ENCODE assay signal across 28 cellular contexts in genomic region chr19:18577365-18577914, GRCh38. TPM values are rescaled to one million over a fixed set of nuclear protein-coding genes. Genes with fewer than 3 reads are reported as not detected.
DNase-seq lines count a peak whose midpoint lies in the region; ATAC-seq and TF ChIP-seq lines count a peak whose summit lies in the region.
"Had no signal": no experiment of that assay in that cellular context is flagged by ENCODE, and none has a peak within 500 bp of the region (broad histone marks: within the 10 kb centered on the region; RNA-seq: fewer than 3 reads in every experiment).

No MANE protein-coding gene starts in this region.

- no peaks in the 10 kb centered on the region for H3K9me3 Mint-ChIP-seq in activated naive CD8-positive, alpha-beta T cell treated with anti-CD3 and anti-CD28 coated beads for 36 hours
- no peaks in the 10 kb centered on the region for H3K9me3 Mint-ChIP-seq in activated naive CD8-positive, alpha-beta T cell treated with anti-CD3 and anti-CD28 coated beads, Interleukin-2, amount 50 U/mL, for 24 hours
- no peaks in the 10 kb centered on the region for H3K9me3 Mint-ChIP-seq in Caco-2 (ENCODE audit: unreplicated experiment)
- H3K9me3 Mint-ChIP-seq: activated CD4-positive, alpha-beta T cell treated with anti-CD3 and anti-CD28 coated beads, Interleukin-2, amount 10 ng/mL, durations not matched to agents 7 days and 5 days; activated naive CD4-positive, alpha-beta T cell treated with anti-CD3 and anti-CD28 coated beads for 36 hours; activated T-cell treated with anti-CD3 and anti-CD28 coated beads, Interleukin-2, amount 50 U/mL, for 4 hours; HFFc6; stimulated activated naive CD8-positive, alpha-beta T cell treated with anti-CD3 and anti-CD28 coated beads, Interleukin-15, Interleukin-2, amounts not matched to agents 100 ng/mL and 50 ng/mL, for 24 hours had no signal

- DNase-seq in activated naive CD8-positive, alpha-beta T cell treated with anti-CD3 and anti-CD28 coated beads for 36 hours, result no peak
- no peak for DNase-seq in activated naive CD8-positive, alpha-beta T cell treated with anti-CD3 and anti-CD28 coated beads, Interleukin-2, amount 50 U/mL, for 24 hours
- DNase-seq in SK-N-MC (ENCODE audit: low read depth, low spot score), result no peak
- DNase-seq in osteoblast (ENCODE audit: insufficient read length, low spot score, missing footprints), result peak; percentile 22
- DNase-seq in Caco-2, result no peak
- DNase-seq: 8988T; activated CD4-positive, alpha-beta T cell treated with anti-CD3 and anti-CD28 coated beads, Interleukin-2, amount 10 ng/mL, durations not matched to agents 7 days and 5 days; activated naive CD4-positive, alpha-beta T cell treated with anti-CD3 and anti-CD28 coated beads for 36 hours; activated T-cell treated with anti-CD3 and anti-CD28 coated beads, Interleukin-2, amount 50 U/mL, for 4 hours; amniotic stem cell; brain microvascular endothelial cell; CD4-positive, CD25-positive, alpha-beta regulatory T cell; HFFc6; mesenchymal stem cell; NCI-H1092 treated with DMSO at 0.1 percent for 48 hours; NCI-H187 treated with DMSO at 0.1 percent for 48 hours; NCI-H526 treated with DMSO at 0.1 percent for 48 hours; nucleus accumbens; Peyer's patch; SIG-M5; SW 1271; T-helper 9 cell; thyroid gland; WERI-Rb-1 had no signal

- no peak overlapping the region for H2AFZ ChIP-seq in osteoblast (ENCODE audit: low read length)

- peaks cover 24% of the 10 kb centered on the region for H4K20me1 ChIP-seq in osteoblast (ENCODE audit: insufficient read depth, low read length)

- peaks cover 11% of the 10 kb centered on the region for H3K4me1 ChIP-seq in osteoblast (ENCODE audit: insufficient read depth, low read length)
- H3K4me1 ChIP-seq in Caco-2, result peaks cover 9% of the 10 kb centered on the region; the same call in 1 of the 2 replicates

- H3K4me3 ChIP-seq in SK-N-MC (no peak overlapping the region), osteoblast (ENCODE audit: insufficient read depth, low read length) (no peak overlapping the region), Caco-2 (ENCODE audit: low read depth, low read length) (no peak overlapping the region)
- H3K4me3 ChIP-seq: Peyer's patch, thyroid gland had no signal

- H3K4me2 ChIP-seq in osteoblast (ENCODE audit: insufficient read depth, low read length), result no peak overlapping the region

- H3K27me3 ChIP-seq in osteoblast (ENCODE audit: insufficient read depth, low read length) (no peaks in the 10 kb centered on the region), Caco-2 (replicated peaks; ENCODE audit: control insufficient read depth, insufficient read depth, low read length) (no peaks in the 10 kb centered on the region)
- H3K27me3 ChIP-seq: brain microvascular endothelial cell, Peyer's patch, thyroid gland had no signal

- H3K79me2 ChIP-seq in osteoblast (ENCODE audit: insufficient read depth, low read length), result peaks cover 17% of the 10 kb centered on the region

- H3K36me3 ChIP-seq in SK-N-MC (ENCODE audit: insufficient read depth, low read length) (peaks cover 47% of the 10 kb centered on the region), osteoblast (ENCODE audit: insufficient read depth, low read length) (peaks cover 46% of the 10 kb centered on the region), Caco-2 (ENCODE audit: control insufficient read depth, insufficient read depth, low read length) (peaks cover 1% of the 10 kb centered on the region; the same call in 1 of the 2 replicates)

- H3K9me3 ChIP-seq in SK-N-MC (ENCODE audit: low read depth, low read length), result no peaks in the 10 kb centered on the region
- H3K9me3 ChIP-seq in osteoblast (ENCODE audit: low read depth, low read length), result no peaks in the 10 kb centered on the region
- no peaks in the 10 kb centered on the region for H3K9me3 ChIP-seq in Caco-2
- H3K9me3 ChIP-seq: Peyer's patch, thyroid gland had no signal

- intact Hi-C loops in Caco-2 (cut with micrococcal nuclease; ENCODE audit: unreplicated experiment), result no loop called here

- POLR2A ChIA-PET in Caco-2 (lab: Charles Lee), result interaction anchor here (1.5 kb wide), 1 partner anchor 12 kb away, joined by 4 read pairs; no protein-coding TSS in a partner anchor

- TF ChIP-seq CTCF in osteoblast (IDR thresholded peaks at IDR 0.05; ENCODE audit: extremely low read depth, low read depth, low read length) (no peak), Caco-2 (IDR thresholded peaks at IDR 0.05; ENCODE audit: insufficient read depth in 1 of 2, low read depth in 1 of 2, low read length in 1 of 2, severe bottlenecking in 1 of 2, unreplicated experiment in 1 of 2) (no peak)

- no peaks in the 10 kb centered on the region for H3K27me3 Mint-ChIP-seq in activated naive CD8-positive, alpha-beta T cell treated with anti-CD3 and anti-CD28 coated beads for 36 hours
- no peaks in the 10 kb centered on the region for H3K27me3 Mint-ChIP-seq in activated naive CD8-positive, alpha-beta T cell treated with anti-CD3 and anti-CD28 coated beads, Interleukin-2, amount 50 U/mL, for 24 hours
- H3K27me3 Mint-ChIP-seq in Caco-2 (ENCODE audit: insufficient read depth, unreplicated experiment), result no peaks in the 10 kb centered on the region
- H3K27me3 Mint-ChIP-seq: activated CD4-positive, alpha-beta T cell treated with anti-CD3 and anti-CD28 coated beads, Interleukin-2, amount 10 ng/mL, durations not matched to agents 7 days and 5 days; stimulated activated naive CD8-positive, alpha-beta T cell treated with anti-CD3 and anti-CD28 coated beads, Interleukin-15, Interleukin-2, amounts not matched to agents 100 ng/mL and 50 ng/mL, for 24 hours had no signal

- ATAC-seq in activated naive CD8-positive, alpha-beta T cell treated with anti-CD3 and anti-CD28 coated beads, Interleukin-2, amount 50 U/mL, for 24 hours, result no peak
- no peak for ATAC-seq in HG02885 (IDR thresholded peaks at IDR 0.05; ENCODE audit: poor library complexity, unreplicated experiment)
- ATAC-seq: activated T-cell treated with anti-CD3 and anti-CD28 coated beads, Interleukin-2, amount 50 U/mL, for 4 hours; left lobe of liver had no signal

- H3K4me3 Mint-ChIP-seq in activated naive CD8-positive, alpha-beta T cell treated with anti-CD3 and anti-CD28 coated beads for 36 hours, result no peak overlapping the region
- H3K4me3 Mint-ChIP-seq in activated naive CD8-positive, alpha-beta T cell treated with anti-CD3 and anti-CD28 coated beads, Interleukin-2, amount 50 U/mL, for 24 hours, result no peak overlapping the region
- H3K4me3 Mint-ChIP-seq in Caco-2 (ENCODE audit: unreplicated experiment), result no peak overlapping the region
- H3K4me3 Mint-ChIP-seq: activated CD4-positive, alpha-beta T cell treated with anti-CD3 and anti-CD28 coated beads, Interleukin-2, amount 10 ng/mL, durations not matched to agents 7 days and 5 days; activated naive CD4-positive, alpha-beta T cell treated with anti-CD3 and anti-CD28 coated beads for 36 hours; activated T-cell treated with anti-CD3 and anti-CD28 coated beads, Interleukin-2, amount 50 U/mL, for 4 hours; HFFc6; stimulated activated naive CD8-positive, alpha-beta T cell treated with anti-CD3 and anti-CD28 coated beads, Interleukin-15, Interleukin-2, amounts not matched to agents 100 ng/mL and 50 ng/mL, for 24 hours had no signal

- no TSS peak for BruUV-seq in Caco-2 (replicated peaks; lab: Mats Ljungman, UMichigan)

- peaks cover 35% of the 10 kb centered on the region for H3K4me1 Mint-ChIP-seq in activated naive CD8-positive, alpha-beta T cell treated with anti-CD3 and anti-CD28 coated beads for 36 hours
- peaks cover 35% of the 10 kb centered on the region for H3K4me1 Mint-ChIP-seq in activated naive CD8-positive, alpha-beta T cell treated with anti-CD3 and anti-CD28 coated beads, Interleukin-2, amount 50 U/mL, for 24 hours
- H3K4me1 Mint-ChIP-seq in Caco-2 (ENCODE audit: low read depth, unreplicated experiment), result peaks cover 8% of the 10 kb centered on the region

- peak overlapping the region; percentile 48 for H3K27ac Mint-ChIP-seq in activated naive CD8-positive, alpha-beta T cell treated with anti-CD3 and anti-CD28 coated beads for 36 hours
- no peak overlapping the region for H3K27ac Mint-ChIP-seq in activated naive CD8-positive, alpha-beta T cell treated with anti-CD3 and anti-CD28 coated beads, Interleukin-2, amount 50 U/mL, for 24 hours
- H3K27ac Mint-ChIP-seq in Caco-2 (ENCODE audit: unreplicated experiment), result no peak overlapping the region
- H3K27ac Mint-ChIP-seq: activated naive CD4-positive, alpha-beta T cell treated with anti-CD3 and anti-CD28 coated beads for 36 hours; CD4-positive, CD25-positive, alpha-beta regulatory T cell; HFFc6; stimulated activated naive CD8-positive, alpha-beta T cell treated with anti-CD3 and anti-CD28 coated beads, Interleukin-15, Interleukin-2, amounts not matched to agents 100 ng/mL and 50 ng/mL, for 24 hours had no signal

- CTCF ChIA-PET in Caco-2 (lab: Charles Lee), result interaction anchor here (0.6 kb wide), 1 partner anchor 314 kb away, joined by 3 read pairs; no protein-coding TSS in a partner anchor

- no peak overlapping the region for H3K9ac ChIP-seq in SK-N-MC (ENCODE audit: insufficient read length)

- peaks cover 39% of the 10 kb centered on the region for H3K36me3 Mint-ChIP-seq in activated naive CD8-positive, alpha-beta T cell treated with anti-CD3 and anti-CD28 coated beads for 36 hours
- peaks cover 50% of the 10 kb centered on the region for H3K36me3 Mint-ChIP-seq in activated naive CD8-positive, alpha-beta T cell treated with anti-CD3 and anti-CD28 coated beads, Interleukin-2, amount 50 U/mL, for 24 hours (ENCODE audit: low read depth)
- H3K36me3 Mint-ChIP-seq in Caco-2 (ENCODE audit: insufficient read depth, unreplicated experiment), result peaks cover 64% of the 10 kb centered on the region

- H3K27ac ChIP-seq in SK-N-MC, result peak overlapping the region; percentile 67; the same call in 1 of the 2 replicates
- no peak overlapping the region for H3K27ac ChIP-seq in osteoblast (ENCODE audit: low read depth, low read length)
- H3K27ac ChIP-seq: brain microvascular endothelial cell, Peyer's patch, thyroid gland, WERI-Rb-1 had no signal

RNA-seq across cellular contexts. Expression of gene UBA52, which starts 5.8 kb away (rescaled TPM):
- 1,000 to 10,000 TPM; 1,816 to 1,826 TPM for total RNA-seq in activated naive CD8-positive, alpha-beta T cell treated with anti-CD3 and anti-CD28 coated beads for 36 hours
- total RNA-seq in osteoblast, result 554 and 556 TPM in 2 replicates
- total RNA-seq in Caco-2 (2022), result 1,276 and 1,389 TPM in 2 replicates

RNA-seq across cellular contexts. Expression of gene REX1BD, which starts 11.2 kb away (rescaled TPM):
- 10 to 100 TPM; 71.6 to 74.7 TPM for total RNA-seq in activated naive CD8-positive, alpha-beta T cell treated with anti-CD3 and anti-CD28 coated beads for 36 hours
- total RNA-seq in osteoblast, result 27.7 and 29.7 TPM in 2 replicates
- total RNA-seq in Caco-2 (2022), result 44.8 and 48.3 TPM in 2 replicates

RNA-seq across cellular contexts. Expression of gene KXD1, which starts 19.8 kb away (rescaled TPM):
- 100 to 1,000 TPM; 116 to 124 TPM for total RNA-seq in activated naive CD8-positive, alpha-beta T cell treated with anti-CD3 and anti-CD28 coated beads for 36 hours
- total RNA-seq in osteoblast, result 92.8 and 104 TPM in 2 replicates
- 77.5 and 80.2 TPM in 2 replicates for total RNA-seq in Caco-2 (2022)

RNA-seq across cellular contexts. Expression of gene CRLF1, which starts 29.2 kb away (rescaled TPM):
- not detected for total RNA-seq in activated naive CD8-positive, alpha-beta T cell treated with anti-CD3 and anti-CD28 coated beads for 36 hours
- total RNA-seq in osteoblast (6.9 and 15.9 TPM in 2 replicates), Caco-2 (2022) (0.61 and 2.6 TPM in 2 replicates)
- total RNA-seq: activated CD4-positive, alpha-beta T cell treated with anti-CD3 and anti-CD28 coated beads, Interleukin-2, amount 10 ng/mL, durations not matched to agents 7 days and 5 days; activated naive CD4-positive, alpha-beta T cell treated with anti-CD3 and anti-CD28 coated beads for 36 hours; CD4-positive, CD25-positive, alpha-beta regulatory T cell; glomerular endothelial cell had no signal

RNA-seq across cellular contexts. Expression of gene FKBP8, which starts 34.1 kb away (rescaled TPM):
- 100 to 1,000 TPM; 168 to 170 TPM for total RNA-seq in activated naive CD8-positive, alpha-beta T cell treated with anti-CD3 and anti-CD28 coated beads for 36 hours
- 253 and 288 TPM in 2 replicates for total RNA-seq in osteoblast
- 174 and 184 TPM in 2 replicates for total RNA-seq in Caco-2 (2022)
